ENCODE assay signal across 2 cellular contexts in the genomic region with DNA sequence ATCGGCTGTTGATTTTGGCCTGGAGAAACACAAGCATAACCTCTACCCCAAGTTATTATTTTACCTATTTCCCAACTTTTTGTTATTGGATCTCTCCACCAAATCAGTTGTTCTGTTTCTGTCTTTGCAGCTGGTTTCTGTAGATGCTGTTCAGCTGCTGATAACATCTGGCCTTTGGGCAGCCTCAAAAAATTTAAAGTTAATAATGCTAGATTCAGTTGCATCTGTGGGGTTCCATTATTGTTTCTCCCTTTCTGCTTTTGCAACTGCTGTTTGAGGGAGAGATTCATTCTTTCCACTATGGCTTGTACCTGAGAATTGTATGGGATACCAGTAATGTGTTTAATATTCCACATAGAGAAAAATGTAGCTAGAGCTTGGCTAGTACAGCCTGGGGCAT.
DNase-seq lines count a peak whose midpoint lies in the region; TF ChIP-seq lines count a peak whose summit lies in the region.
"Not testable (repeated sequence)": the region's sequence is repeated elsewhere in the genome, so short reads cannot be mapped to it uniquely, and the experiment has no call there.

No MANE protein-coding gene starts in this region.

- H3K4me3 ChIP-seq in SK-N-SH (ENCODE audit: low read depth in 2 of 2, low read length in 1 of 2); trophoblast cell (ENCODE audit: low read depth, low read length): not testable (repeated sequence)

- not testable (repeated sequence) for H2BK120ac ChIP-seq in trophoblast cell (ENCODE audit: insufficient read depth, low read length, poor library complexity)

- H2BK12ac ChIP-seq in trophoblast cell (ENCODE audit: low read length): peak overlapping the region; percentile 94

- not testable (repeated sequence) for TF ChIP-seq RAD21 in SK-N-SH (IDR thresholded peaks at IDR 0.05; ENCODE audit: low read length)

- not testable (repeated sequence) for H3K36me3 ChIP-seq in SK-N-SH (replicated peaks in 1 of 2; ENCODE audit: control insufficient read depth in 1 of 2, insufficient read depth in 2 of 2, low read length in 1 of 2); trophoblast cell (ENCODE audit: control insufficient read depth in 1 of 2, insufficient read depth in 2 of 2, low read length in 2 of 2)

- H2AFZ ChIP-seq in SK-N-SH (ENCODE audit: low read depth); trophoblast cell (ENCODE audit: insufficient read depth, low read length, poor library complexity): not testable (repeated sequence)

- H3K4me1 ChIP-seq in SK-N-SH (ENCODE audit: control insufficient read depth in 1 of 2, insufficient read depth in 2 of 2, low read depth in 1 of 2, low read length in 1 of 2): not testable (repeated sequence)
- peaks cover 7 to 16% of the 10 kb centered on the region in 2 experiments for H3K4me1 ChIP-seq in trophoblast cell (ENCODE audit: control insufficient read depth in 1 of 2, insufficient read depth in 2 of 2, low read length in 2 of 2)

- TF ChIP-seq CTCF in SK-N-SH (IDR thresholded peaks at IDR 0.05): not testable (repeated sequence)

- not testable (repeated sequence) for H4K12ac ChIP-seq in trophoblast cell (ENCODE audit: low read depth, low read length)

- not testable (repeated sequence) for H3K23ac ChIP-seq in trophoblast cell (ENCODE audit: low read length)

- TF ChIP-seq EP300 in SK-N-SH (IDR thresholded peaks at IDR 0.05; ENCODE audit: borderline replicate concordance in 1 of 2, low read depth in 1 of 2, low read length in 1 of 2): not testable (repeated sequence)

- H3K9me3 ChIP-seq in SK-N-SH; trophoblast cell (ENCODE audit: insufficient read depth, low read depth, low read length): not testable (repeated sequence)

- CTCF ChIA-PET in SK-N-SH (lab: Yijun Ruan, JAX): interaction anchor here (1.0 to 2.2 kb wide), 2 partner anchors 117 to 122 kb away, joined by 4 to 11 read pairs; no protein-coding TSS in a partner anchor

- not testable (repeated sequence) for H3K4ac ChIP-seq in trophoblast cell (ENCODE audit: low read depth, low read length)

- DNase-seq in SK-N-SH, trophoblast cell: not testable (repeated sequence)

- 0% methylated on average over 1 of the region's 1 CpG for WGBS in SK-N-SH (ENCODE audit: low lambda C conversion rate)
- no CpG with 5 or more reads among the region's 1 CpG for WGBS in trophoblast cell (ENCODE audit: extremely low coverage, insufficient coverage, insufficient read length)

- H3F3A ChIP-seq in SK-N-SH (replicated peaks; ENCODE audit: insufficient read depth): not testable (repeated sequence)

- H3K79me2 ChIP-seq in SK-N-SH (ENCODE audit: insufficient read depth); trophoblast cell (ENCODE audit: control insufficient read depth, insufficient read depth, low read length, poor library complexity): not testable (repeated sequence)

- H2AK5ac ChIP-seq in trophoblast cell (ENCODE audit: low read length): peak overlapping the region; percentile 84

- not testable (repeated sequence) for H2BK5ac ChIP-seq in trophoblast cell (ENCODE audit: low read depth, low read length, poor library complexity)

- peak overlapping the region; percentile 78 for H4K91ac ChIP-seq in trophoblast cell (ENCODE audit: low read depth, low read length)

- H3K9me2 ChIP-seq in SK-N-SH: not testable (repeated sequence)

- H3K79me1 ChIP-seq in trophoblast cell (ENCODE audit: low read length): peaks cover 26% of the 10 kb centered on the region

- not testable (repeated sequence) for H3K4me2 ChIP-seq in SK-N-SH; trophoblast cell (ENCODE audit: low read length)

- POLR2A ChIA-PET in SK-N-SH (lab: Yijun Ruan, JAX): not testable (repeated sequence)

- H3K14ac ChIP-seq in trophoblast cell (ENCODE audit: low read length): not testable (repeated sequence)

- not testable (repeated sequence) for H3K9ac ChIP-seq in SK-N-SH; trophoblast cell (ENCODE audit: low read length)

- H3K18ac ChIP-seq in trophoblast cell (ENCODE audit: low read length): not testable (repeated sequence)

- H3K27me3 ChIP-seq in SK-N-SH (ENCODE audit: insufficient read depth); trophoblast cell (ENCODE audit: insufficient read depth, low read length): not testable (repeated sequence)

- not testable (repeated sequence) for H4K8ac ChIP-seq in trophoblast cell (ENCODE audit: low read depth, low read length)

- not testable (repeated sequence) for H4K20me1 ChIP-seq in SK-N-SH (ENCODE audit: insufficient read depth)

- H3K27ac ChIP-seq in SK-N-SH (ENCODE audit: low read depth in 2 of 2, low read length in 1 of 2): peak overlapping the region in 1 of 2 experiments; percentile 53; a peak in 1 of 4 replicates
- not testable (repeated sequence) for H3K27ac ChIP-seq in trophoblast cell (ENCODE audit: low read depth, low read length)

TF ChIP-seq in SK-N-SH, 30 proteins besides CTCF, POLR2A, EP300 and RAD21:
- TF ChIP-seq GATA2 (CRISPR knock-in tag; IDR thresholded peaks at IDR 0.05): peak; percentile 53
